Comparison of ENCODE assay signal across 13 cellular contexts in the genomic region with DNA sequence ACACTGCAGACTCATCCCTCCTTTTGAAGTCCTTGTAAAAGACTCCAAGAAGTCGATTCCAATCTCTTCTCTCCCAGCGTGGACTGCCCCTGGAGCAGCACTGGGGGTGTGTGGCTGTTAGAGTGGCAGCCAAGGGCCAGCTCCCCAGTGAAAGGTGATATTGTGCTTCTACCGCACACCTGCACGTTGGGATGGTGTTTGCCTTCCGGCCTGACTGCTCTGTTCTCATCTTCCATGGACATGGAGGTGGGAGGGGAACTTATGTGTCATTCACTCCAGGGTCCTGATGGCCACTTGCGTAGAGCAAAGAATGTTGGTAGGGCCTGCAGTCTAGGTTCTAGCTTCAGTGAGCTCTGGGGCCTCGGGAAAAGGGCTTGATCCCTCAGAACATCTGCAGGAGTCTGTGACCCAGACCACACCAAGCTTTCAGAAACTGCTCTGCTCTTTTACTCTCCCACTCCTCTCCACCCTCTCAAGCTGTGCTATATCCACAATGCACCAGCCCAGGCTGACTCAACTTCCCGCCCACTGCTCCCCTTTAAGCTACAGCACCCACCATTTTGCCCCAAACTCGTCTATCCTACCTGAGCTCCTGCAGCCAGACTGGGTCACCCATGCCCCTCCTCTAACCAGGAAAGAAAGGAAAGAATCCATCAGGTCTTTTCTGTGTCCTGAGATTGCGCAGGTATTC. TPM values are rescaled to one million over a fixed set of nuclear protein-coding genes. Genes with fewer than 3 reads are reported as not detected.
DNase-seq lines count a peak whose midpoint lies in the region; ATAC-seq and TF ChIP-seq lines count a peak whose summit lies in the region.
"Had no signal": no experiment of that assay in that cellular context is flagged by ENCODE, and none has a peak within 500 bp of the region (broad histone marks: within the 10 kb centered on the region; RNA-seq: fewer than 3 reads in every experiment).

No MANE protein-coding gene starts in this region.

- H3K27me3 ChIP-seq in colonic mucosa (no peaks in the 10 kb centered on the region), transverse colon (no peaks in the 10 kb centered on the region)
- H3K27me3 ChIP-seq: sigmoid colon, thyroid gland had no signal

- TF ChIP-seq CTCF in colonic mucosa (IDR thresholded peaks at IDR 0.05) (no peak), transverse colon (IDR thresholded peaks at IDR 0.05) (no peak)

- H3K4me3 ChIP-seq in colonic mucosa (no peak overlapping the region), transverse colon (no peak overlapping the region)
- H3K4me3 ChIP-seq: sigmoid colon, thyroid gland had no signal

- no peak for TF ChIP-seq EP300 in transverse colon (IDR thresholded peaks at IDR 0.05; ENCODE audit: low read depth)

- H3K9ac ChIP-seq in colonic mucosa (ENCODE audit: low read depth in 2 of 2, low read length in 2 of 2), result peak overlapping the region; percentile 19 to 38

- WGBS in transverse colon (ENCODE audit: low coverage in 1 of 2), 2 donors, result 84 to 100% methylated on average over 2 to 10 of the region's 10 CpGs

- TF ChIP-seq POLR2A in transverse colon (IDR thresholded peaks at IDR 0.05), result no peak

- no peak for ATAC-seq in GM18520 (IDR thresholded peaks at IDR 0.05; ENCODE audit: unreplicated experiment)

- in situ Hi-C loops in transverse colon (cut with MboI; ENCODE audit: low pct_ligation_motif_present in 1 of 4, low pct_unique_long_range_greater_than_20kb in 1 of 4, low sequenced_read_pairs in 3 of 4), result no loop called here
- in situ Hi-C loops in KBM-7 (cut with MboI; ENCODE audit: low pct_unique_long_range_greater_than_20kb, low sequenced_read_pairs), result no loop called here

- H3K4me1 ChIP-seq in colonic mucosa (peaks cover 7% of the 10 kb centered on the region), transverse colon (peaks cover 8 to 46% (median 29%) of the 10 kb centered on the region in 4 donors)

- H3K9me3 ChIP-seq in colonic mucosa (no peaks in the 10 kb centered on the region), transverse colon (no peaks in the 10 kb centered on the region)
- H3K9me3 ChIP-seq: sigmoid colon, thyroid gland had no signal

- H3K36me3 ChIP-seq in colonic mucosa, result no peaks in the 10 kb centered on the region
- no peaks in the 10 kb centered on the region for H3K36me3 ChIP-seq in transverse colon
- H3K36me3 ChIP-seq: sigmoid colon, thyroid gland had no signal

- peak; percentile 24 for DNase-seq in stimulated activated CD4-positive, alpha-beta T cell treated with anti-CD3 and anti-CD28 coated beads, Interleukin-4, amount 100 ng/mL, for 1 hour
- DNase-seq in stimulated activated CD4-positive, alpha-beta T cell treated with anti-CD3 and anti-CD28 coated beads, Interleukin-1b, Interleukin-23, amount 100 ng/mL, for 48 hours, result no peak
- DNase-seq in NCI-H510A (lab: John Stamatoyannopoulos, UW) (peak; percentile 76), colonic mucosa (no peak), transverse colon (no peak), EL (no peak), KBM-7 (no peak)
- DNase-seq: activated CD8-positive, alpha-beta memory T cell treated with anti-CD3 and anti-CD28 coated beads, Interleukin-2, amount 50 U/mL, for 4 hours; Karpas-422; NCI-H2171 treated with DMSO at 0.1 percent for 48 hours; sigmoid colon had no signal

- intact Hi-C loops in colonic mucosa (cut with DNase I) (no loop called here), transverse colon (cut with DNase I; ENCODE audit: low total_unique reads) (no loop called here)

- H3K27ac ChIP-seq in colonic mucosa, result no peak overlapping the region
- peak overlapping the region in 3 of 4 donors; percentile 6 to 56 (median 14) for H3K27ac ChIP-seq in transverse colon
- H3K27ac ChIP-seq: sigmoid colon, thyroid gland had no signal

RNA-seq across cellular contexts. Expression of gene LIPC, which starts 31.3 kb away (rescaled TPM):
- total RNA-seq in colonic mucosa (10 to 100 TPM in 1 of 2 donors, 1 to 10 TPM in 1; 2.9 to 13.8 TPM), transverse colon (1 to 10 TPM in 2 of 4 donors, under 1 TPM in 1, not detected in 1; 0.48 to 8.2 (median 2.6) TPM)

Comparison
In these comparisons a context has a peak if more than half of its experiments do, and no peak if none do; other contexts are left out.
1. DNase-seq: peak in stimulated activated CD4-positive, alpha-beta T cell treated with anti-CD3 and anti-CD28 coated beads, Interleukin-4, amount 100 ng/mL, for 1 hour (single experiment) and NCI-H510A (single experiment); none in stimulated activated CD4-positive, alpha-beta T cell treated with anti-CD3 and anti-CD28 coated beads, Interleukin-1b, Interleukin-23, amount 100 ng/mL, for 48 hours (single experiment), colonic mucosa (single experiment), transverse colon (single experiment), EL (single experiment) and KBM-7 (single experiment).